Comparison of ENCODE assay signal across 8 cellular contexts in the genomic region with DNA sequence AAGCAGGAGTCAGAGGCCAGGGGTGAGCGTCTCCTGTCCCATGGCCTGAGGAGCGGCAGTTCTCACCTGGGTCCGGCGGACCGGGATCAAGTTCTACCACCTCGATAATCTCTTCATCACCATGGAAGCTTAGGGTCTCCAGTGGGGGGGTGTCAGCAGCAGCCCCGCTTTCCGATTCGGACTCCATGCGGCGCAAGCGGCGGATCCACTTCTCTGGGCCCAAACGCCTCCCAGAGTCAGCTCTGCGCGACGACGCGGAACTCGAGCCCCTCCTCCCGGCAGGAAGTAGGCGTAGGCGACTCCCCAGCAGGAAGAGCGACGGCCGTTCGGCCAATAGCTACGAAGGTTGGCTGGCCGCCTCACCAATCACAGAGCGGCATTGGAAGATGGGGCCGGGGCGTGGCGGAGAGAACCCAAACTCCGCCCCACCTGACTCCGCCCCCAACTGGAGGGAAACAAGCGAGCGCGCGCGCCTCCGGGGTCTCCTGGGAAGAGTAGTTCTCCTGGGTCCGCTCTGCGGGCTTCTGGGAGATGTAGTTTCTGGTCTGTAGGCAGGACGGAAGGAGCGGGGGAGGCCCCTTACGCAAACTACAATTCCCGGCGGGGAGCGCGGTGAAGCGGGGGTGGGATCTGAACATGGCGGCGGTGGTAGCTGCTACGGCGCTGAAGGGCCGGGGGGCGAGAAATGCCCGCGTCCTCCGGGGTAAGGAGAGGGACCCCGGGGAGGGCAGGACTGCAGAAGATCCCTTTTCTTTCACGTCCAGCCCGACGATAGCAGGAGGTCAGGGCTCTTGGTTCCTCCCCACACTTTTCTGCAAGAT. TPM values are rescaled to one million over a fixed set of nuclear protein-coding genes. Genes with fewer than 3 reads are reported as not detected.
DNase-seq lines count a peak whose midpoint lies in the region; ATAC-seq lines count a peak whose summit lies in the region.

A gene with protein sequence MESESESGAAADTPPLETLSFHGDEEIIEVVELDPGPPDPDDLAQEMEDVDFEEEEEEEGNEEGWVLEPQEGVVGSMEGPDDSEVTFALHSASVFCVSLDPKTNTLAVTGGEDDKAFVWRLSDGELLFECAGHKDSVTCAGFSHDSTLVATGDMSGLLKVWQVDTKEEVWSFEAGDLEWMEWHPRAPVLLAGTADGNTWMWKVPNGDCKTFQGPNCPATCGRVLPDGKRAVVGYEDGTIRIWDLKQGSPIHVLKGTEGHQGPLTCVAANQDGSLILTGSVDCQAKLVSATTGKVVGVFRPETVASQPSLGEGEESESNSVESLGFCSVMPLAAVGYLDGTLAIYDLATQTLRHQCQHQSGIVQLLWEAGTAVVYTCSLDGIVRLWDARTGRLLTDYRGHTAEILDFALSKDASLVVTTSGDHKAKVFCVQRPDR (minus strand): TSS at position 238 of the 821 bp plus-strand sequence. CDS start 51 bp downstream, at position 187.
A gene with protein sequence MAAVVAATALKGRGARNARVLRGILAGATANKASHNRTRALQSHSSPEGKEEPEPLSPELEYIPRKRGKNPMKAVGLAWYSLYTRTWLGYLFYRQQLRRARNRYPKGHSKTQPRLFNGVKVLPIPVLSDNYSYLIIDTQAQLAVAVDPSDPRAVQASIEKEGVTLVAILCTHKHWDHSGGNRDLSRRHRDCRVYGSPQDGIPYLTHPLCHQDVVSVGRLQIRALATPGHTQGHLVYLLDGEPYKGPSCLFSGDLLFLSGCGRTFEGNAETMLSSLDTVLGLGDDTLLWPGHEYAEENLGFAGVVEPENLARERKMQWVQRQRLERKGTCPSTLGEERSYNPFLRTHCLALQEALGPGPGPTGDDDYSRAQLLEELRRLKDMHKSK (plus strand): TSS at position 620 of the 821 bp plus-strand sequence. CDS start 17 bp downstream, at position 637.

- peaks cover 46% of the 10 kb centered on the region for H3K79me1 ChIP-seq in mesenchymal stem cell (replicated peaks; ENCODE audit: low read length, poor library complexity, severe bottlenecking)

- H3K36me3 ChIP-seq in NT2/D1 (ENCODE audit: insufficient read depth, insufficient read length, low read length) (peaks cover 61% of the 10 kb centered on the region), endocrine pancreas (ENCODE audit: control insufficient read depth, insufficient read depth, low read length) (no peaks in the 10 kb centered on the region), mesenchymal stem cell (ENCODE audit: control insufficient read depth in 1 of 2, insufficient read depth in 2 of 2, low read depth in 1 of 2, low read length in 2 of 2) (peaks cover 42 to 49% of the 10 kb centered on the region in 2 experiments)

- peaks cover 2% of the 10 kb centered on the region for H3K4me1 ChIP-seq in NT2/D1 (ENCODE audit: insufficient read depth, insufficient read length)
- no peaks in the 10 kb centered on the region for H3K4me1 ChIP-seq in endocrine pancreas (ENCODE audit: control insufficient read depth, insufficient read depth, low read length)
- peaks cover 22% of the 10 kb centered on the region for H3K4me1 ChIP-seq in mesenchymal stem cell (ENCODE audit: control insufficient read depth, insufficient read depth, low read depth, low read length)

- peak within 1 kb of the TSS; percentile 88 for H3K27ac Mint-ChIP-seq in activated CD8-positive, alpha-beta memory T cell treated with anti-CD3 and anti-CD28 coated beads, Interleukin-2, amount 10 ng/mL, durations not matched to agents 7 days and 5 days

- peak within 1 kb of the TSS; percentile 24 for H2BK120ac ChIP-seq in mesenchymal stem cell (ENCODE audit: low read depth, low read length)

- H2AFZ ChIP-seq in mesenchymal stem cell (ENCODE audit: low read depth, low read length): peak within 1 kb of the TSS; percentile 64

- H3K9me3 ChIP-seq in NT2/D1 (ENCODE audit: insufficient read depth, low read length) (no peaks in the 10 kb centered on the region), endocrine pancreas (ENCODE audit: control insufficient read depth, low read length) (no peaks in the 10 kb centered on the region), mesenchymal stem cell (ENCODE audit: control insufficient read depth, low read length) (no peaks in the 10 kb centered on the region)

- peak within 1 kb of the TSS; percentile 70 for H4K91ac ChIP-seq in mesenchymal stem cell (ENCODE audit: low read length)

- H3K4ac ChIP-seq in mesenchymal stem cell (ENCODE audit: low read depth in 1 of 2, low read length in 2 of 2): peak within 1 kb of the TSS; percentile 46 to 68

- H3K4me2 ChIP-seq in mesenchymal stem cell (ENCODE audit: low read length, poor library complexity, severe bottlenecking): peak within 1 kb of the TSS; percentile 89

- H3K36me3 Mint-ChIP-seq in activated CD8-positive, alpha-beta memory T cell treated with anti-CD3 and anti-CD28 coated beads, Interleukin-2, amount 10 ng/mL, durations not matched to agents 7 days and 5 days: peaks cover 15% of the 10 kb centered on the region

- H2BK12ac ChIP-seq in mesenchymal stem cell (ENCODE audit: low read length in 2 of 2): peak within 1 kb of the TSS in 1 of 2 experiments; percentile 31

- H2BK15ac ChIP-seq in mesenchymal stem cell (ENCODE audit: low read depth, poor library complexity, severe bottlenecking): peak within 1 kb of the TSS; percentile 62

- H3K18ac ChIP-seq in mesenchymal stem cell (ENCODE audit: low read depth in 1 of 2, low read length in 2 of 2): peak within 1 kb of the TSS; percentile 69 to 73

- peak within 1 kb of the TSS; percentile 85 for H4K8ac ChIP-seq in mesenchymal stem cell (ENCODE audit: low read length)

- H3K27me3 ChIP-seq in NT2/D1 (ENCODE audit: insufficient read depth, insufficient read length): no peaks in the 10 kb centered on the region
- H3K27me3 ChIP-seq in endocrine pancreas (ENCODE audit: control insufficient read depth, insufficient read depth, low read length): no peaks in the 10 kb centered on the region
- H3K27me3 ChIP-seq in mesenchymal stem cell (ENCODE audit: control insufficient read depth in 1 of 2, insufficient read depth in 1 of 2, low read length in 2 of 2): no peaks in the 10 kb centered on the region

- H3K14ac ChIP-seq in mesenchymal stem cell (ENCODE audit: low read length in 2 of 2): peak within 1 kb of the TSS in 1 of 2 experiments; percentile 85

- 2% methylated on average over 52 of the region's 64 CpGs for WGBS in mesenchymal stem cell

- peak; percentile 87 for ATAC-seq in GM21381 (IDR thresholded peaks at IDR 0.05; ENCODE audit: unreplicated experiment)
- peak; percentile 92 for ATAC-seq in activated CD8-positive, alpha-beta memory T cell treated with anti-CD3 and anti-CD28 coated beads, Interleukin-2, amount 10 ng/mL, durations not matched to agents 7 days and 5 days

- DNase-seq in COR-L47 (lab: John Stamatoyannopoulos, UW) (peak; percentile 99), HUDEP-2 (lab: John Stamatoyannopoulos, UW; ENCODE audit: unreplicated experiment in 76 of 76) (peak in 75 of 76 experiments; percentile 90 to 100 (median 99)), NT2/D1 (ENCODE audit: low read depth, low spot score) (peak; percentile 99), mesenchymal stem cell (peak; percentile 100)
- DNase-seq in activated CD8-positive, alpha-beta memory T cell treated with anti-CD3 and anti-CD28 coated beads, Interleukin-2, amount 10 ng/mL, durations not matched to agents 7 days and 5 days: peak; percentile 100
- peak; percentile 100 for DNase-seq in stimulated activated CD8-positive, alpha-beta memory T cell treated with anti-CD3 and anti-CD28 coated beads, Interleukin-12 subunit alpha, Interleukin-12 subunit beta, amount 100 ng/mL, for 4 hours (ENCODE audit: low read depth)

- H3K4me3 ChIP-seq in NT2/D1 (ENCODE audit: insufficient read length, low read depth) (peak within 1 kb of the TSS; percentile 98), endocrine pancreas (ENCODE audit: control insufficient read depth, insufficient read depth, low read length) (peak within 1 kb of the TSS; percentile 71), mesenchymal stem cell (ENCODE audit: insufficient read depth in 1 of 2, low read depth in 1 of 2, low read length in 2 of 2) (peak within 1 kb of the TSS; percentile 81 to 100)

- CTCF ChIA-PET in activated CD8-positive, alpha-beta memory T cell treated with anti-CD3 and anti-CD28 coated beads, Interleukin-2, amount 10 ng/mL, durations not matched to agents 7 days and 5 days (lab: Charles Lee): interaction anchor here (0.7 to 8.1 kb wide), 22 partner anchors 11 to 628 kb away, joined by 3 to 243 read pairs (median 4); a partner anchor contains a TSS

- peak within 1 kb of the TSS; percentile 69 for H3K27ac ChIP-seq in mesenchymal stem cell (ENCODE audit: low read length, poor library complexity, severe bottlenecking)

- H3K27me3 Mint-ChIP-seq in activated CD8-positive, alpha-beta memory T cell treated with anti-CD3 and anti-CD28 coated beads, Interleukin-2, amount 10 ng/mL, durations not matched to agents 7 days and 5 days: no peaks in the 10 kb centered on the region

- peak within 1 kb of the TSS in 1 of 2 experiments; percentile 67 for H3K23ac ChIP-seq in mesenchymal stem cell (ENCODE audit: low read length in 2 of 2)

- peaks cover 39% of the 10 kb centered on the region for H3K4me1 Mint-ChIP-seq in activated CD8-positive, alpha-beta memory T cell treated with anti-CD3 and anti-CD28 coated beads, Interleukin-2, amount 10 ng/mL, durations not matched to agents 7 days and 5 days

- no peaks in the 10 kb centered on the region for H3K9me3 Mint-ChIP-seq in activated CD8-positive, alpha-beta memory T cell treated with anti-CD3 and anti-CD28 coated beads, Interleukin-2, amount 10 ng/mL, durations not matched to agents 7 days and 5 days (ENCODE audit: low read depth)

- H2BK5ac ChIP-seq in mesenchymal stem cell (ENCODE audit: low read depth, low read length, poor library complexity, severe bottlenecking): no peak within 1 kb of the TSS

- H2AK5ac ChIP-seq in mesenchymal stem cell (ENCODE audit: low read length, severe bottlenecking): no peak within 1 kb of the TSS

- H3K4me3 Mint-ChIP-seq in activated CD8-positive, alpha-beta memory T cell treated with anti-CD3 and anti-CD28 coated beads, Interleukin-2, amount 10 ng/mL, durations not matched to agents 7 days and 5 days: peak within 1 kb of the TSS; percentile 82

- H3K9ac ChIP-seq in NT2/D1 (ENCODE audit: insufficient read length, low read depth): peak within 1 kb of the TSS; percentile 99
- peak within 1 kb of the TSS; percentile 83 for H3K9ac ChIP-seq in endocrine pancreas (ENCODE audit: control insufficient read depth, insufficient read depth, low read length)
- peak within 1 kb of the TSS; percentile 98 for H3K9ac ChIP-seq in mesenchymal stem cell (ENCODE audit: low read length)

RNA-seq across cellular contexts. Expression of the first gene that starts in this region (rescaled TPM):
- total RNA-seq in activated CD8-positive, alpha-beta memory T cell treated with anti-CD3 and anti-CD28 coated beads, Interleukin-2, amount 10 ng/mL, durations not matched to agents 7 days and 5 days: 10 to 100 TPM; 49.5 to 61.4 TPM
- 44.9 TPM for polyA plus RNA-seq in mesenchymal stem cell (2013, experiment 1 of 2)
- 43.4 TPM for polyA plus RNA-seq in mesenchymal stem cell (2013, experiment 2 of 2)

RNA-seq across cellular contexts. Expression of the second gene that starts in this region (rescaled TPM):
- 10 to 100 TPM; 37.6 to 40.7 TPM for total RNA-seq in activated CD8-positive, alpha-beta memory T cell treated with anti-CD3 and anti-CD28 coated beads, Interleukin-2, amount 10 ng/mL, durations not matched to agents 7 days and 5 days
- 87.9 TPM for polyA plus RNA-seq in mesenchymal stem cell (2013, experiment 1 of 2)
- 88.5 TPM for polyA plus RNA-seq in mesenchymal stem cell (2013, experiment 2 of 2)

Comparison
In these comparisons a context has a peak if more than half of its experiments do, and no peak if none do; other contexts are left out.
1. Peak in every context shown above with its lines: DNase-seq, ATAC-seq, H3K4me3 ChIP-seq and H3K27ac ChIP-seq.